16 cellular contexts compared by ENCODE assay signal in genomic region chr5:133994297-133994989, GRCh38. TPM values are rescaled to one million over a fixed set of nuclear protein-coding genes. Genes with fewer than 3 reads are reported as not detected.
A peak's percentile ranks its signal among the peaks of the same experiment; 100 is the strongest.
DNase-seq lines count a peak whose midpoint lies in the region; ATAC-seq and TF ChIP-seq lines count a peak whose summit lies in the region.
"Had no signal": no experiment of that assay in that cellular context is flagged by ENCODE, and none has a peak within 500 bp of the region (broad histone marks: within the 10 kb centered on the region; RNA-seq: fewer than 3 reads in every experiment).

No MANE protein-coding gene starts in this region.

- no peak overlapping the region for H3K27ac ChIP-seq in CD8-positive, alpha-beta memory T cell (ENCODE audit: low read depth, low read length)
- H3K27ac ChIP-seq in OCI-LY1 (ENCODE audit: low read depth, low read length, poor library complexity, severe bottlenecking) (peak overlapping the region; percentile 65), heart right ventricle (peak overlapping the region; percentile 20 to 85 (median 75)), upper lobe of left lung (no peak overlapping the region)
- H3K27ac ChIP-seq: thyroid gland had no signal

- CTCF ChIA-PET in CD8-positive, alpha-beta memory T cell (lab: Charles Lee) = interaction anchor here (1.0 to 1.7 kb wide), 3 partner anchors 15 to 118 kb away, joined by 3 to 6 read pairs (median 5); no protein-coding TSS in a partner anchor

- no peaks in the 10 kb centered on the region for H3K27me3 Mint-ChIP-seq in CD8-positive, alpha-beta memory T cell
- H3K27me3 Mint-ChIP-seq: activated B cell treated with CpG ODN at 0.5 μM for 24 hours; natural killer cell treated with Interleukin-12 subunit alpha and Interleukin-12 subunit beta and Interleukin-15 and Interleukin-18, amount 100 ng/mL, for 72 hours had no signal

- DNase-seq in CD8-positive, alpha-beta memory T cell = no peak
- DNase-seq in heart right ventricle = no peak
- peak; percentile 53 for DNase-seq in posterior vena cava (ENCODE audit: low spot score)
- DNase-seq in EL = no peak
- DNase-seq in upper lobe of left lung = no peak
- DNase-seq in NCI-H524 (lab: John Stamatoyannopoulos, UW) = no peak
- DNase-seq: activated B cell treated with CpG ODN at 0.5 μM for 24 hours, anterior cingulate cortex, IMR-90, NCI-H1417 treated with DMSO at 0.1 percent for 48 hours, NCI-H69, SIG-M5, thyroid gland had no signal

- no peaks in the 10 kb centered on the region for H3K9me3 ChIP-seq in CD8-positive, alpha-beta memory T cell (ENCODE audit: low read length)
- H3K9me3 ChIP-seq in OCI-LY1 (ENCODE audit: low read length) = no peaks in the 10 kb centered on the region
- no peaks in the 10 kb centered on the region for H3K9me3 ChIP-seq in heart right ventricle
- no peaks in the 10 kb centered on the region for H3K9me3 ChIP-seq in upper lobe of left lung
- H3K9me3 ChIP-seq: thyroid gland had no signal

- H4K20me1 ChIP-seq in OCI-LY1 (ENCODE audit: insufficient read depth, low read length) = no peaks in the 10 kb centered on the region

- no peaks in the 10 kb centered on the region for H3K9me2 ChIP-seq in OCI-LY1 (ENCODE audit: low read depth, low read length)

- H3K4me2 ChIP-seq in OCI-LY1 (ENCODE audit: low read length) = peak overlapping the region; percentile 59

- H3K4me1 ChIP-seq in CD8-positive, alpha-beta memory T cell (ENCODE audit: insufficient read depth, low read length) = peaks cover 8% of the 10 kb centered on the region
- H3K4me1 ChIP-seq in OCI-LY1 (ENCODE audit: insufficient read depth, low read length, severe bottlenecking) (peaks cover 80% of the 10 kb centered on the region), heart right ventricle (peaks cover 21 to 94% (median 74%) of the 10 kb centered on the region in 9 donors), upper lobe of left lung (peaks cover 30 to 63% (median 39%) of the 10 kb centered on the region in 4 donors)

- 0 out of 2 replicates have a peak, but pooled peaks cover 4% of the 10 kb centered on the region for H3F3A ChIP-seq in OCI-LY1 (ENCODE audit: insufficient read depth, low read length)

- 42 to 50% methylated on average over 9 of the region's 9 CpGs for WGBS in heart right ventricle, 2 donors
- WGBS in upper lobe of left lung, 2 donors = 80 to 83% methylated on average over 6 to 9 of the region's 9 CpGs

- POLR2A ChIA-PET in CD8-positive, alpha-beta memory T cell (lab: Charles Lee) = no interaction called here

- no peak for TF ChIP-seq CTCF in OCI-LY1 (IDR thresholded peaks at IDR 0.05; ENCODE audit: low read length)
- TF ChIP-seq CTCF in heart right ventricle (IDR thresholded peaks at IDR 0.05) = no peak
- TF ChIP-seq CTCF in upper lobe of left lung (IDR thresholded peaks at IDR 0.05) = no peak

- no peak overlapping the region for H3K4me3 ChIP-seq in CD8-positive, alpha-beta memory T cell (ENCODE audit: low read length)
- H3K4me3 ChIP-seq in OCI-LY1 (ENCODE audit: low read depth, low read length, poor library complexity, severe bottlenecking) (peak overlapping the region; percentile 14), heart right ventricle (peak overlapping the region in 1 of 10 donors; percentile 6), upper lobe of left lung (no peak overlapping the region)
- H3K4me3 ChIP-seq: thyroid gland had no signal

- H3K27ac Mint-ChIP-seq in CD8-positive, alpha-beta memory T cell = peak overlapping the region in 5 of 8 donors; percentile 21 to 69 (median 40)

- no peak overlapping the region for H2AFZ ChIP-seq in OCI-LY1 (ENCODE audit: low read length)

- ATAC-seq in heart right ventricle = peak in 6 of 8 donors; percentile 12 to 71 (median 65)
- no peak for ATAC-seq in upper lobe of left lung (ENCODE audit: low FRiP score in 2 of 2)
- ATAC-seq in HG02642 (IDR thresholded peaks at IDR 0.05; ENCODE audit: poor library complexity, unreplicated experiment) = no peak
- ATAC-seq: natural killer cell treated with Interleukin-12 subunit alpha and Interleukin-12 subunit beta and Interleukin-15 and Interleukin-18, amount 100 ng/mL, for 72 hours had no signal

- no peak for TF ChIP-seq POLR2A in upper lobe of left lung (IDR thresholded peaks at IDR 0.05)

- no peaks in the 10 kb centered on the region for H3K27me3 ChIP-seq in CD8-positive, alpha-beta memory T cell (ENCODE audit: insufficient read depth, low read length, poor library complexity, severe bottlenecking)
- H3K27me3 ChIP-seq in OCI-LY1 (ENCODE audit: insufficient read depth, low read length) = no peaks in the 10 kb centered on the region
- no peaks in the 10 kb centered on the region for H3K27me3 ChIP-seq in heart right ventricle
- H3K27me3 ChIP-seq in upper lobe of left lung = no peaks in the 10 kb centered on the region
- H3K27me3 ChIP-seq: thyroid gland had no signal

- peaks cover 0 to 26% (median 3%) of the 10 kb centered on the region in 3 donors for H3K36me3 Mint-ChIP-seq in CD8-positive, alpha-beta memory T cell
- H3K36me3 Mint-ChIP-seq: natural killer cell treated with Interleukin-12 subunit alpha and Interleukin-12 subunit beta and Interleukin-15 and Interleukin-18, amount 100 ng/mL, for 72 hours had no signal

- no peak overlapping the region for H3K4me3 Mint-ChIP-seq in CD8-positive, alpha-beta memory T cell
- H3K4me3 Mint-ChIP-seq: activated B cell treated with CpG ODN at 0.5 μM for 24 hours; natural killer cell treated with Interleukin-12 subunit alpha and Interleukin-12 subunit beta and Interleukin-15 and Interleukin-18, amount 100 ng/mL, for 72 hours had no signal

- H3K4me1 Mint-ChIP-seq in CD8-positive, alpha-beta memory T cell = peaks cover 45 to 63% (median 56%) of the 10 kb centered on the region in 3 donors

- H3K9me3 Mint-ChIP-seq in CD8-positive, alpha-beta memory T cell = no peaks in the 10 kb centered on the region
- H3K9me3 Mint-ChIP-seq: activated B cell treated with CpG ODN at 0.5 μM for 24 hours; natural killer cell treated with Interleukin-12 subunit alpha and Interleukin-12 subunit beta and Interleukin-15 and Interleukin-18, amount 100 ng/mL, for 72 hours had no signal

- H3K9ac ChIP-seq in OCI-LY1 (ENCODE audit: low read length) = peak overlapping the region; percentile 9; the same call in 1 of the 2 replicates

- H3K79me2 ChIP-seq in OCI-LY1 (ENCODE audit: insufficient read depth, low read length) = peaks cover 57% of the 10 kb centered on the region

- intact Hi-C loops in heart right ventricle (cut with DNase I) = no loop called here
- intact Hi-C loops in posterior vena cava (cut with DNase I) = no loop called here

- TF ChIP-seq EP300 in upper lobe of left lung (IDR thresholded peaks at IDR 0.05) = no peak

- peaks cover 11% of the 10 kb centered on the region for H3K36me3 ChIP-seq in CD8-positive, alpha-beta memory T cell (ENCODE audit: insufficient read depth, low read length)
- H3K36me3 ChIP-seq in OCI-LY1 (ENCODE audit: insufficient read depth, low read length) (peaks cover 24% of the 10 kb centered on the region; the same call in 1 of the 2 replicates), heart right ventricle (peaks cover 0 to 38% (median 17%) of the 10 kb centered on the region in 9 donors), upper lobe of left lung (peaks cover 5 to 24% (median 18%) of the 10 kb centered on the region in 4 donors)

RNA-seq across cellular contexts. Expression of gene VDAC1, which starts 10.3 kb away (rescaled TPM):
- total RNA-seq in CD8-positive, alpha-beta memory T cell = 100 to 1,000 TPM; 409 to 422 TPM
- polyA plus RNA-seq in CD8-positive, alpha-beta memory T cell = 92.8 TPM
- 100 to 1,000 TPM; 440 to 609 (median 535) TPM for total RNA-seq in heart right ventricle
- polyA plus RNA-seq in heart right ventricle = 100 to 1,000 TPM; 229 to 359 TPM
- 100 to 1,000 TPM; 104 to 105 TPM for total RNA-seq in posterior vena cava
- total RNA-seq in upper lobe of left lung = 100 to 1,000 TPM in 3 of 6 donors, 10 to 100 TPM in 3; 66.0 to 121 (median 98.5) TPM

RNA-seq across cellular contexts. Expression of gene C5orf15, which starts 26.0 kb away (rescaled TPM):
- total RNA-seq in CD8-positive, alpha-beta memory T cell = 10 to 100 TPM; 21.7 to 21.8 TPM
- 25.4 TPM for polyA plus RNA-seq in CD8-positive, alpha-beta memory T cell
- total RNA-seq in heart right ventricle (10 to 100 TPM; 31.0 to 55.3 (median 34.2) TPM), posterior vena cava (10 to 100 TPM; 24.0 to 29.2 TPM), upper lobe of left lung (10 to 100 TPM; 15.1 to 65.5 (median 39.7) TPM)
- 10 to 100 TPM; 22.2 to 28.7 TPM for polyA plus RNA-seq in heart right ventricle

Comparison
In these comparisons a context has a peak if more than half of its experiments do, and no peak if none do; other contexts are left out.
1. H3K27ac ChIP-seq: peak in OCI-LY1 (single experiment) and heart right ventricle (10 of 10); none in CD8-positive, alpha-beta memory T cell (single experiment) and upper lobe of left lung (0 of 4).
2. ATAC-seq: peak in heart right ventricle (6 of 8); none in upper lobe of left lung (0 of 2) and HG02642 (single experiment).